Comparison of ENCODE assay signal across 10 cellular contexts in genomic region chr1:228104526-228105251, GRCh38. TPM values are rescaled to one million over a fixed set of nuclear protein-coding genes. Genes with fewer than 3 reads are reported as not detected.
DNase-seq lines count a peak whose midpoint lies in the region; ATAC-seq and TF ChIP-seq lines count a peak whose summit lies in the region.
"Had no signal": no experiment of that assay in that cellular context is flagged by ENCODE, and none has a peak within 500 bp of the region (broad histone marks: within the 10 kb centered on the region; RNA-seq: fewer than 3 reads in every experiment).

No MANE protein-coding gene starts in this region.

- peaks cover 10 to 57% (median 37%) of the 10 kb centered on the region in 4 donors for H3K4me1 ChIP-seq in liver (ENCODE audit: control insufficient read depth in 4 of 4, insufficient read depth in 4 of 4, low read length in 3 of 4)

- DNase-seq in 8988T (peak; percentile 6), GM10266 (ENCODE audit: extremely low spot score) (peak; percentile 5), T-helper 17 cell (no peak), caudate nucleus (lab: John Stamatoyannopoulos, UW) (no peak)
- DNase-seq: midbrain had no signal

- H3K9me3 ChIP-seq in T-helper 17 cell (ENCODE audit: control insufficient read depth, low read length, poor library complexity, severe bottlenecking) (no peaks in the 10 kb centered on the region), liver (ENCODE audit: control insufficient read depth in 4 of 4, low read length in 3 of 4) (no peaks in the 10 kb centered on the region)
- H3K9me3 ChIP-seq: spleen had no signal

- no peaks in the 10 kb centered on the region for H3K27me3 Mint-ChIP-seq in T-helper 17 cell

- TF ChIP-seq CTCF in GM10266 (IDR thresholded peaks at IDR 0.05; ENCODE audit: control insufficient read depth, insufficient read depth, low read depth, missing control alignments) (no peak), liver (IDR thresholded peaks at IDR 0.05; ENCODE audit: low read depth, low read length, missing input control) (no peak)

- 49% methylated on average over 6 of the region's 6 CpGs for WGBS in liver

- H3K36me3 Mint-ChIP-seq in T-helper 17 cell (ENCODE audit: low read depth) = no peaks in the 10 kb centered on the region

- H3K27ac ChIP-seq in liver (ENCODE audit: low read depth in 1 of 2, low read length in 2 of 2) = peak overlapping the region; percentile 82 to 89
- H3K27ac ChIP-seq in caudate nucleus (ENCODE audit: low read depth, low read length) = no peak overlapping the region

- peak overlapping the region; percentile 85 for H3K27ac Mint-ChIP-seq in T-helper 17 cell

- peak overlapping the region; percentile 78 for H3K4me3 Mint-ChIP-seq in T-helper 17 cell

- H3K9ac ChIP-seq in liver (ENCODE audit: low read depth in 1 of 2, low read length in 2 of 2) = no peak overlapping the region

- H3K4me3 ChIP-seq in liver (ENCODE audit: low read depth in 1 of 3, low read length in 3 of 3) = no peak overlapping the region

- no peak for ATAC-seq in T-helper 17 cell
- no peak for ATAC-seq in GM19035 (IDR thresholded peaks at IDR 0.05; ENCODE audit: unreplicated experiment)
- no peak for ATAC-seq in HG03139 (IDR thresholded peaks at IDR 0.05; ENCODE audit: unreplicated experiment)
- no peak for ATAC-seq in HG02870 (IDR thresholded peaks at IDR 0.05; ENCODE audit: unreplicated experiment)

- peaks cover 4 to 19% (median 12%) of the 10 kb centered on the region in 4 donors for H3K36me3 ChIP-seq in liver (ENCODE audit: control insufficient read depth in 4 of 4, insufficient read depth in 3 of 4, low read depth in 1 of 4, low read length in 3 of 4)

- peaks cover 18% of the 10 kb centered on the region for H3K4me1 Mint-ChIP-seq in T-helper 17 cell

- TF ChIP-seq RAD21 in liver (IDR thresholded peaks at IDR 0.05) = no peak

- no peaks in the 10 kb centered on the region for H3K27me3 ChIP-seq in liver (ENCODE audit: control insufficient read depth in 4 of 4, insufficient read depth in 4 of 4, low read length in 3 of 4)
- H3K27me3 ChIP-seq: spleen had no signal

TF ChIP-seq in liver, 16 proteins besides CTCF, POLR2A, EP300 and RAD21:
- peak; percentile 23 for TF ChIP-seq SP1 (IDR thresholded peaks at IDR 0.05)
- no peak for TF ChIP-seq GABPA (IDR thresholded peaks at IDR 0.05 in 1 of 2, conservative IDR thresholded peaks at IDR 0.05 in 1 of 2)
- peak in 1 of 2 donors; percentile 34 for TF ChIP-seq RXRA (IDR thresholded peaks at IDR 0.05)
- peak in 1 of 2 donors; percentile 13 for TF ChIP-seq HNF4A (conservative IDR thresholded peaks at IDR 0.05)
- TF ChIP-seq HNF4G (IDR thresholded peaks at IDR 0.05) = no peak
- no peak for TF ChIP-seq JUND (IDR thresholded peaks at IDR 0.05)
- TF ChIP-seq NR2F2 (IDR thresholded peaks at IDR 0.05) = no peak
- TF ChIP-seq MAX (IDR thresholded peaks at IDR 0.05) = no peak
- TF ChIP-seq REST (IDR thresholded peaks at IDR 0.05) = no peak
- TF ChIP-seq YY1 (IDR thresholded peaks at IDR 0.05) = no peak
- TF ChIP-seq TAF1 (conservative IDR thresholded peaks at IDR 0.05) = no peak
- no peak for TF ChIP-seq EGR1 (IDR thresholded peaks at IDR 0.05; ENCODE audit: low read depth in 2 of 2)

RNA-seq across cellular contexts. Expression of gene C1orf35, which starts 1.6 kb away (rescaled TPM):
- total RNA-seq in T-helper 17 cell (10 to 100 TPM; 20.9 to 21.6 TPM), liver (1 to 10 TPM; 4.0 to 6.9 TPM)
- polyA plus RNA-seq in liver = 1 to 10 TPM; 6.0 to 7.5 TPM

RNA-seq across cellular contexts. Expression of gene MRPL55, which starts 4.4 kb away (rescaled TPM):
- total RNA-seq in T-helper 17 cell = 10 to 100 TPM; 55.2 to 59.9 TPM
- 10 to 100 TPM; 38.9 to 44.4 TPM for total RNA-seq in liver
- polyA plus RNA-seq in liver = 100 to 1,000 TPM in 1 of 2 donors, 10 to 100 TPM in 1; 79.5 to 119 TPM

RNA-seq across cellular contexts. Expression of gene ARF1, which starts 22.2 kb away (rescaled TPM):
- 100 to 1,000 TPM; 325 to 382 TPM for total RNA-seq in T-helper 17 cell
- total RNA-seq in liver = 100 to 1,000 TPM; 151 to 208 TPM
- 100 to 1,000 TPM; 217 to 282 TPM for polyA plus RNA-seq in liver

RNA-seq across cellular contexts. Expression of gene GUK1, which starts 35.4 kb away (rescaled TPM):
- 100 to 1,000 TPM; 233 to 245 TPM for total RNA-seq in T-helper 17 cell
- total RNA-seq in liver = 100 to 1,000 TPM; 147 to 251 TPM
- polyA plus RNA-seq in liver = 100 to 1,000 TPM; 186 to 245 TPM

RNA-seq across cellular contexts. Expression of gene GJC2, which starts 45.0 kb away (rescaled TPM):
- 1 to 10 TPM in 1 of 2 donors, under 1 TPM in 1; 0.94 to 1.9 TPM for total RNA-seq in T-helper 17 cell
- total RNA-seq in liver = under 1 TPM; 0.25 to 0.79 TPM
- polyA plus RNA-seq in liver = under 1 TPM in 1 of 2 donors, not detected in 1; 0.10 TPM

Comparison
In these comparisons a context has a peak if more than half of its experiments do, and no peak if none do; other contexts are left out.
1. DNase-seq: peak in 8988T (single experiment) and GM10266 (single experiment); none in T-helper 17 cell (0 of 3) and caudate nucleus (0 of 61).